8 cellular contexts compared by ENCODE assay signal in the genomic region with DNA sequence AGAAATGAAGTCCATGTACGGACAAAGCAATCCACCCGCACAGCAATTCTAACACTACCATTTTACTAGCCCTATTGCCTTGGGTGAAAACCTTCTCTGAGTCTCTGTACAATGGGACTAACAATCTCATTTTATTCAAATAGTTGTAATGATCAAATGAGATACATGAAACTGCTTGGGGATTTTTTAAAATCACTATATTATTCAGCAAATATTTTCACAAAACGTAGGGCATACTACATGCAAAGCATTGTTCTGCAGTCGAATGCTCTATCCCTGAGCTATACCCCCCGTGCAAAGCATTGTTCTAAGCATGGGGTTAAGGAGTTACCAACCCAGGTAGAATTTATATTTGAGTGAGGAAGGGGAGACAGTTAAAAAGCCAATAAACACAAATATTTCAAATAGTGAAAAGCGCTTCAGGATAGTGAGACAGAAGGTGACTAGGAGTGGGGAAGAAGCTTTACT. TPM values are rescaled to one million over a fixed set of nuclear protein-coding genes. Genes with fewer than 3 reads are reported as not detected.
DNase-seq lines count a peak whose midpoint lies in the region; ATAC-seq and TF ChIP-seq lines count a peak whose summit lies in the region.

No MANE protein-coding gene starts in this region.

- DNase-seq in NCI-H345 treated with DMSO at 0.1 percent for 48 hours (lab: John Stamatoyannopoulos, UW; ENCODE audit: unreplicated experiment) (peak; percentile 8), NCI-H345 (lab: John Stamatoyannopoulos, UW) (no peak), GM13976 (ENCODE audit: low spot score) (no peak)
- DNase-seq in stimulated activated CD4-positive, alpha-beta T cell treated with anti-CD3 and anti-CD28 coated beads, Interleukin-2, amount 100 ng/mL, for 24 hours = no peak
- DNase-seq in stimulated activated naive CD4-positive, alpha-beta T cell (lab: John Stamatoyannopoulos, UW) = no peak

- ATAC-seq in HG03095 (IDR thresholded peaks at IDR 0.05; ENCODE audit: unreplicated experiment) = peak; percentile 14

- H3K36me3 ChIP-seq in mesodermal cell (ENCODE audit: control insufficient read depth, insufficient read depth, low read length) = no peaks in the 10 kb centered on the region

- peak overlapping the region; percentile 66 for H3K4me3 ChIP-seq in mesodermal cell (ENCODE audit: extremely low read depth, insufficient read depth, low read length, poor library complexity, severe bottlenecking)

- WGBS in mesodermal cell (ENCODE audit: insufficient coverage in 2 of 2), 2 experiments = 40% methylated on average over 1 of the region's 6 CpGs; no CpG with 5 or more reads in 1 of the 2 experiments

- H3K9me3 ChIP-seq in mesodermal cell (ENCODE audit: control insufficient read depth, low read length) = no peaks in the 10 kb centered on the region

- in situ Hi-C loops in GM13976 (cut with MboI; ENCODE audit: low sequenced_read_pairs, unreplicated experiment) = no loop called here

- H3K27ac ChIP-seq in angular gyrus (ENCODE audit: low read depth, low read length) = peak overlapping the region; percentile 98
- peak overlapping the region; percentile 98 for H3K27ac ChIP-seq in mesodermal cell (ENCODE audit: low read depth, low read length, severe bottlenecking)

- TF ChIP-seq CTCF in GM13976 (IDR thresholded peaks at IDR 0.05; ENCODE audit: borderline replicate concordance, control extremely low read depth, extremely low read depth, insufficient read depth, missing control alignments) = no peak

- H3K4me1 ChIP-seq in mesodermal cell (ENCODE audit: control insufficient read depth, insufficient read depth, low read length, poor library complexity, severe bottlenecking) = peaks cover 17% of the 10 kb centered on the region

RNA-seq across cellular contexts. Expression of a gene that starts 0.6 kb away (rescaled TPM):
- 25.1 TPM for polyA plus RNA-seq in mesodermal cell (2013, experiment 1 of 2)
- polyA plus RNA-seq in mesodermal cell (2013, experiment 2 of 2) = 22.2 TPM

RNA-seq across cellular contexts. Expression of a gene that starts 49.1 kb away (rescaled TPM):
- 503 TPM for polyA plus RNA-seq in mesodermal cell (2013, experiment 1 of 2)
- polyA plus RNA-seq in mesodermal cell (2013, experiment 2 of 2) = 412 TPM
